ENCODE assay signal across 19 cellular contexts in genomic region chr18:68462148-68462547, GRCh38.
DNase-seq lines count a peak whose midpoint lies in the region; ATAC-seq, FAIRE-seq and TF ChIP-seq lines count a peak whose summit lies in the region.
"Had no signal": no experiment of that assay in that cellular context is flagged by ENCODE, and none has a peak within 500 bp of the region (broad histone marks: within the 10 kb centered on the region; RNA-seq: fewer than 3 reads in every experiment).

No MANE protein-coding gene starts in this region.

- H3K27ac Mint-ChIP-seq in GM23338 = no peak overlapping the region
- H3K27ac Mint-ChIP-seq: CD4-positive, alpha-beta memory T cell had no signal

- no peak for TF ChIP-seq RAD21 in A549 (conservative IDR thresholded peaks at IDR 0.05 in 1 of 2, IDR thresholded peaks at IDR 0.05 in 1 of 2)

- H3K79me2 ChIP-seq in GM23338 (replicated peaks; ENCODE audit: insufficient read depth) (no peaks in the 10 kb centered on the region), osteoblast (ENCODE audit: insufficient read depth, low read length) (no peaks in the 10 kb centered on the region)

- TF ChIP-seq CTCF in A549 (IDR thresholded peaks at IDR 0.05) (no peak), GM23338 (conservative IDR thresholded peaks at IDR 0.05; ENCODE audit: low read depth in 2 of 2) (no peak), fibroblast of villous mesenchyme (IDR thresholded peaks at IDR 0.05; ENCODE audit: insufficient read depth, low read depth, low read length) (no peak), osteoblast (IDR thresholded peaks at IDR 0.05; ENCODE audit: extremely low read depth, low read depth, low read length) (no peak), testis (IDR thresholded peaks at IDR 0.05) (no peak)

- H3K4me2 ChIP-seq in A549 (no peak overlapping the region), GM23338 (no peak overlapping the region), osteoblast (ENCODE audit: insufficient read depth, low read length) (no peak overlapping the region)

- H3K36me3 ChIP-seq in GM23338 (ENCODE audit: insufficient read depth) (no peaks in the 10 kb centered on the region), osteoblast (ENCODE audit: insufficient read depth, low read length) (no peaks in the 10 kb centered on the region), testis (ENCODE audit: low read depth, missing control alignments) (no peaks in the 10 kb centered on the region), HAP-1 (replicated peaks) (no peaks in the 10 kb centered on the region)

- no peak for FAIRE-seq in A549 (lab: Jason Lieb, UNC)
- FAIRE-seq: G401.6, GM12892, H1 had no signal

- no peaks in the 10 kb centered on the region for H3K36me3 Mint-ChIP-seq in GM23338 (ENCODE audit: low read depth)
- H3K36me3 Mint-ChIP-seq: CD4-positive, alpha-beta memory T cell had no signal

- H2AFZ ChIP-seq in GM23338 (no peak overlapping the region), osteoblast (ENCODE audit: low read length) (no peak overlapping the region)

- no peaks in the 10 kb centered on the region for H3K27me3 Mint-ChIP-seq in GM23338 (ENCODE audit: insufficient read depth, low read depth, poor library complexity)
- H3K27me3 Mint-ChIP-seq: CD4-positive, alpha-beta memory T cell had no signal

- no peaks in the 10 kb centered on the region for H3F3A ChIP-seq in GM23338 (replicated peaks; ENCODE audit: low read depth)

- CTCF ChIA-PET in A549 (lab: Yijun Ruan, JAX) = no interaction called here

- H4K20me1 ChIP-seq in GM23338 (replicated peaks; ENCODE audit: insufficient read depth) = no peaks in the 10 kb centered on the region
- no peaks in the 10 kb centered on the region for H4K20me1 ChIP-seq in osteoblast (ENCODE audit: insufficient read depth, low read length)

- no peak overlapping the region for H3K27ac ChIP-seq in A549
- H3K27ac ChIP-seq in GM23338 (ENCODE audit: low read depth) = no peak overlapping the region
- H3K27ac ChIP-seq in osteoblast (ENCODE audit: low read depth, low read length) = no peak overlapping the region
- H3K27ac ChIP-seq in testis = no peak overlapping the region

- no peak for TF ChIP-seq POLR2A in A549 (IDR thresholded peaks at IDR 0.05; ENCODE audit: low read length)
- no peak for TF ChIP-seq POLR2A in testis (IDR thresholded peaks at IDR 0.05)

- TF ChIP-seq EP300 in A549 (IDR thresholded peaks at IDR 0.05) = no peak

- in situ Hi-C loops in HAP-1 (cut with MboI; ENCODE audit: low sequenced_read_pairs) = no loop called here

- H3K4me3 ChIP-seq in A549 (no peak overlapping the region), GM23338 (no peak overlapping the region), fibroblast of villous mesenchyme (ENCODE audit: low read depth, low read length) (no peak overlapping the region), osteoblast (ENCODE audit: insufficient read depth, low read length) (no peak overlapping the region), testis (no peak overlapping the region), HAP-1 (no peak overlapping the region)

- no peak for ATAC-seq in A549
- no peak for ATAC-seq in GM23338
- ATAC-seq: HCT116 had no signal

- POLR2A ChIA-PET in A549 (lab: Yijun Ruan, JAX) = no interaction called here

- intact Hi-C loops in testis (cut with DNase I; ENCODE audit: low total_unique reads) = no loop called here

- WGBS in A549 (ENCODE audit: missing lambda C conversion rate) = 10% methylated on average over 1 of the region's 1 CpG
- 95 to 97% methylated on average over 1 of the region's 1 CpG for WGBS in testis, 2 donors

- DNase-seq in A549 (ENCODE audit: low read depth in 1 of 2, low spot score in 1 of 2) = no peak
- no peak for DNase-seq in GM23338 (ENCODE audit: low spot score)
- peak; percentile 42 for DNase-seq in fibroblast of villous mesenchyme (ENCODE audit: low read depth)
- peak; percentile 4 for DNase-seq in osteoblast (ENCODE audit: insufficient read length, low spot score, missing footprints)
- no peak for DNase-seq in cerebellar nuclear complex (lab: John Stamatoyannopoulos, UW)
- no peak for DNase-seq in testis
- no peak for DNase-seq in HAP-1 (ENCODE audit: low spot score in 2 of 2)
- DNase-seq: 8988T; C1 segment of cervical spinal cord; Calu3; CD4-positive, alpha-beta memory T cell; COR-L47; DMS153; DND-41; H7 had no signal

- H3K9me2 ChIP-seq in GM23338 (ENCODE audit: insufficient read depth) = no peaks in the 10 kb centered on the region

- no peaks in the 10 kb centered on the region for H3K27me3 ChIP-seq in GM23338 (ENCODE audit: insufficient read depth)
- H3K27me3 ChIP-seq in osteoblast (ENCODE audit: insufficient read depth, low read length) = no peaks in the 10 kb centered on the region
- no peaks in the 10 kb centered on the region for H3K27me3 ChIP-seq in testis
- no peaks in the 10 kb centered on the region for H3K27me3 ChIP-seq in HAP-1 (ENCODE audit: low read depth)

- peaks cover 2% of the 10 kb centered on the region; the same call in 1 of the 3 replicates for H3K4me1 Mint-ChIP-seq in GM23338
- H3K4me1 Mint-ChIP-seq: CD4-positive, alpha-beta memory T cell had no signal

- H3K4me3 Mint-ChIP-seq in GM23338 = no peak overlapping the region
- H3K4me3 Mint-ChIP-seq: CD4-positive, alpha-beta memory T cell had no signal

- no peaks in the 10 kb centered on the region for H3K4me1 ChIP-seq in A549
- H3K4me1 ChIP-seq in GM23338 (ENCODE audit: insufficient read depth) = no peaks in the 10 kb centered on the region
- H3K4me1 ChIP-seq in osteoblast (ENCODE audit: insufficient read depth, low read length) = peaks cover under 1% of the 10 kb centered on the region
- no peaks in the 10 kb centered on the region for H3K4me1 ChIP-seq in testis
- H3K4me1 ChIP-seq in HAP-1 = no peaks in the 10 kb centered on the region

- no peaks in the 10 kb centered on the region for H3K9me3 Mint-ChIP-seq in GM23338

- no peaks in the 10 kb centered on the region for H3K9me3 ChIP-seq in A549
- no peaks in the 10 kb centered on the region for H3K9me3 ChIP-seq in osteoblast (ENCODE audit: low read depth, low read length)
- no peaks in the 10 kb centered on the region for H3K9me3 ChIP-seq in testis
- H3K9me3 ChIP-seq in HAP-1 = no peaks in the 10 kb centered on the region

TF ChIP-seq in A549, 52 proteins besides CTCF, POLR2A, EP300 and RAD21:
- TF ChIP-seq REST (IDR thresholded peaks at IDR 0.05) (peak; percentile 24; the same call in 1 of the 2 replicates), HEYL (CRISPR knock-in tag; IDR thresholded peaks at IDR 0.05) (no peak)

TF ChIP-seq in GM23338, 12 proteins besides CTCF, POLR2A, EP300 and RAD21 (continues in another document):
- TF ChIP-seq CREB1 (CRISPR knock-in tag; IDR thresholded peaks at IDR 0.05; ENCODE audit: low read depth) (no peak), ZNF462 (CRISPR knock-in tag; IDR thresholded peaks at IDR 0.05) (no peak), ZNF114 (CRISPR knock-in tag; IDR thresholded peaks at IDR 0.05) (no peak)

Comparison
In these comparisons a context has a peak if more than half of its experiments do, and no peak if none do; other contexts are left out.
1. DNase-seq: peak in fibroblast of villous mesenchyme (single experiment) and osteoblast (single experiment); none in A549 (0 of 2), GM23338 (single experiment), cerebellar nuclear complex (0 of 2), testis (single experiment) and HAP-1 (0 of 2).